ENCODE assay signal across 31 cellular contexts in genomic region chr11:121983901-121984300, GRCh38.
"Had no signal": no experiment of that assay in that cellular context is flagged by ENCODE, and none has a peak within 500 bp of the region (broad histone marks: within the 10 kb centered on the region; RNA-seq: fewer than 3 reads in every experiment).

No MANE protein-coding gene starts in this region.

- H3K4me3 ChIP-seq: adrenal gland, body of pancreas, breast epithelium had no signal

- H3K4me1 ChIP-seq: adrenal gland, body of pancreas, breast epithelium had no signal

- DNase-seq: activated B cell treated with CpG ODN at 0.5 μM for 24 hours; activated CD4-positive, alpha-beta memory T cell treated with anti-CD3 and anti-CD28 coated beads for 36 hours; activated CD4-positive, alpha-beta T cell treated with anti-CD3 and anti-CD28 coated beads for 4 hours; activated CD4-positive, alpha-beta T cell treated with anti-CD3 and anti-CD28 coated beads, Interleukin-2, amount 10 ng/mL, durations not matched to agents 24 days and 14 days; activated CD4-positive, alpha-beta T cell treated with anti-CD3 and anti-CD28 coated beads, Interleukin-2, amount 50 U/mL, for 1 hour; activated CD4-positive, alpha-beta T cell treated with anti-CD3 and anti-CD28 coated beads, Interleukin-2, amount 50 U/mL, for 4 hours; activated CD4-positive, CD25-positive, alpha-beta regulatory T cell treated with anti-CD3 and anti-CD28 coated beads, Interleukin-2, amount 50 U/mL, for 72 hours; activated CD8-positive, alpha-beta memory T cell treated with anti-CD3 and anti-CD28 coated beads, Interleukin-2, amount 50 U/mL, for 4 hours; activated CD8-positive, alpha-beta T cell treated with anti-CD3 and anti-CD28 coated beads for 36 hours; activated effector memory CD4-positive, alpha-beta T cell treated with anti-CD3 and anti-CD28 coated beads, Interleukin-2, amount 50 U/mL, for 16 hours; activated gamma-delta T cell treated with Interleukin-2 at 50 U/mL for 16 hours; activated naive CD4-positive, alpha-beta T cell; activated naive CD4-positive, alpha-beta T cell treated with anti-CD3 and anti-CD28 coated beads for 36 hours; activated naive CD4-positive, alpha-beta T cell treated with anti-CD3 and anti-CD28 coated beads, Interleukin-2, amount 50 U/mL, for 16 hours; activated naive CD8-positive, alpha-beta T cell treated with anti-CD3 and anti-CD28 coated beads for 36 hours; activated T-cell treated with anti-CD3 and anti-CD28 coated beads for 4 hours; activated T-cell treated with anti-CD3 and anti-CD28 coated beads, Interleukin-2, amount 50 U/mL, for 1 hour; activated T-cell treated with anti-CD3 and anti-CD28 coated beads, Interleukin-2, amount 50 U/mL, for 4 hours; activated T-cell treated with anti-CD3 and anti-CD28 coated beads, Interleukin-2, amount 50 U/mL, for 72 hours; adrenal gland; amniotic stem cell; aorta; body of pancreas; brain microvascular endothelial cell; central memory CD4-positive, alpha-beta T cell; T-helper 2 cell; T-helper 9 cell had no signal

- ATAC-seq: activated CD8-positive, alpha-beta T cell treated with anti-CD3 and anti-CD28 coated beads for 36 hours; activated naive CD4-positive, alpha-beta T cell treated with anti-CD3 and anti-CD28 coated beads, Interleukin-2, amount 50 U/mL, for 72 hours; activated T-cell treated with anti-CD3 and anti-CD28 coated beads, Interleukin-2, amount 50 U/mL, for 4 hours; activated T-cell treated with anti-CD3 and anti-CD28 coated beads, Interleukin-2, amount 50 U/mL, for 72 hours; activated T-helper 17 cell treated with anti-CD3 and anti-CD28 coated beads, Interleukin-2, amount 50 U/mL, for 72 hours; body of pancreas had no signal

- H3K36me3 ChIP-seq: adrenal gland, brain microvascular endothelial cell, breast epithelium had no signal

- H3K27ac ChIP-seq: adrenal gland, body of pancreas, brain microvascular endothelial cell, breast epithelium, VCaP had no signal

- H3K27me3 ChIP-seq: adrenal gland, body of pancreas, brain microvascular endothelial cell, breast epithelium had no signal

- H3K9me3 ChIP-seq: adrenal gland, body of pancreas, breast epithelium had no signal
